16 cellular contexts compared by ENCODE assay signal in the genomic region with DNA sequence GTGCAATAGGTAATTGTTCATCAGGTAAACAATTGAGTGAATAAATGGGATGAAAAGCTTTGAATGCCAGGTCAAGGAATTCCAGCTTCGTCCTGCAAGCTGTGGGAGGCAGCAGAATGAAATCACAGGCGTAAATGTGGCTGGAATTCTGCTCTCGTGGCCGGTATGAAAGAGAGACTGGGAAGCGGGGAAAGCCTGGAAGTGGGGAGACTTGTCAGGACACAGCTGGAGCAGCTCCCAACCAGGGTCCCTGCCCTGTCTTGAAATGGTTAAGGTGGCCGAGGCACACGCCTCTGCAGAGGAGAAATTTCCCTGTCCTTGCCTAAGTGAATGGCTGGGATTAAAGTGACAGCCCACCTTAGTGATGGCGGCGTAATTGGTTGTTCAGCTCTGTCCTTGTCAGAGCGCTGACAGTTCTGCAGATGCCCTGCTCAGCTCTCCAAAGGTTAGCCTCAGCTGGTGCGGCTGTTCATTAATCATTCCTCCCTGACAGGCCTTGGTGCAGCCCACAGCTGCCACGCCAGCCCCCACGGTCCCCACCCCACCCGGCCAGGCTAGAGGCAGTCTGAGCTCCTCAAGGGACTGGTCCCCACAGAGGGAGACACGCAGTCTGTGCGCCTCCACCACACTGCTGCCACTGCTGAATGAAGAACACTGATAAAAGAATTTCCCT.
"Had no signal": no experiment of that assay in that cellular context is flagged by ENCODE, and none has a peak within 500 bp of the region (broad histone marks: within the 10 kb centered on the region; RNA-seq: fewer than 3 reads in every experiment).

No MANE protein-coding gene starts in this region.

- H3K9me3 ChIP-seq: adrenal gland, colonic mucosa had no signal

- H3K4me3 Mint-ChIP-seq: activated CD8-positive, alpha-beta T cell treated with anti-CD3 and anti-CD28 coated beads for 36 hours; activated T-cell treated with anti-CD3 and anti-CD28 coated beads, Interleukin-2, amount 50 U/mL, for 4 hours; natural killer cell treated with Interleukin-12 subunit alpha and Interleukin-12 subunit beta and Interleukin-15 and Interleukin-18, amount 100 ng/mL, for 72 hours; stimulated activated effector memory CD8-positive, alpha-beta T cell treated with anti-CD3 and anti-CD28 coated beads, Interleukin-12 subunit alpha, Interleukin-12 subunit beta, amount 100 ng/mL, for 72 hours; T-helper 17 cell; WTC11 had no signal

- FAIRE-seq: kidney had no signal

- H2AFZ ChIP-seq: hepatocyte had no signal

- ATAC-seq: activated CD8-positive, alpha-beta T cell treated with anti-CD3 and anti-CD28 coated beads for 36 hours; activated T-cell treated with anti-CD3 and anti-CD28 coated beads, Interleukin-2, amount 50 U/mL, for 4 hours; esophagus mucosa; left ventricle myocardium superior; stimulated activated effector memory CD8-positive, alpha-beta T cell treated with anti-CD3 and anti-CD28 coated beads, Interleukin-12 subunit alpha, Interleukin-12 subunit beta, amount 100 ng/mL, for 72 hours; T-helper 17 cell; WTC11 had no signal

- H3K27ac ChIP-seq: adrenal gland, colonic mucosa, hepatocyte had no signal

- H3K4me3 ChIP-seq: adrenal gland, colonic mucosa, hepatocyte had no signal

- H3K4me2 ChIP-seq: hepatocyte had no signal

- H3K36me3 ChIP-seq: adrenal gland, colonic mucosa had no signal

- H3K27ac Mint-ChIP-seq: activated CD8-positive, alpha-beta T cell treated with anti-CD3 and anti-CD28 coated beads for 36 hours; natural killer cell treated with Interleukin-12 subunit alpha and Interleukin-12 subunit beta and Interleukin-15 and Interleukin-18, amount 100 ng/mL, for 72 hours; stimulated activated effector memory CD8-positive, alpha-beta T cell treated with anti-CD3 and anti-CD28 coated beads, Interleukin-12 subunit alpha, Interleukin-12 subunit beta, amount 100 ng/mL, for 72 hours; T-helper 17 cell; WTC11 had no signal

- H3K4me1 ChIP-seq: adrenal gland, colonic mucosa had no signal

- H3K79me2 ChIP-seq: hepatocyte had no signal

- DNase-seq: activated CD4-positive, alpha-beta T cell treated with anti-CD3 and anti-CD28 coated beads for 4 hours; activated CD8-positive, alpha-beta T cell treated with anti-CD3 and anti-CD28 coated beads for 36 hours; activated effector memory CD4-positive, alpha-beta T cell treated with Interleukin-2 at 50 U/mL for 16 hours; activated naive CD4-positive, alpha-beta T cell treated with anti-CD3 and anti-CD28 coated beads, Interleukin-2, amount 50 U/mL, for 16 hours; activated T-cell treated with anti-CD3 and anti-CD28 coated beads, Interleukin-2, amount 50 U/mL, for 4 hours; adrenal gland; colonic mucosa; kidney; left ventricle myocardium superior; mesenchymal stem cell; T-helper 17 cell had no signal

- H3K4me1 Mint-ChIP-seq: stimulated activated effector memory CD8-positive, alpha-beta T cell treated with anti-CD3 and anti-CD28 coated beads, Interleukin-12 subunit alpha, Interleukin-12 subunit beta, amount 100 ng/mL, for 72 hours had no signal

- H3K36me3 Mint-ChIP-seq: stimulated activated effector memory CD8-positive, alpha-beta T cell treated with anti-CD3 and anti-CD28 coated beads, Interleukin-12 subunit alpha, Interleukin-12 subunit beta, amount 100 ng/mL, for 72 hours had no signal

- H3K27me3 ChIP-seq: colonic mucosa had no signal
